8 cellular contexts compared by ENCODE assay signal in genomic region chr20:35947489-35947888, GRCh38. TPM values are rescaled to one million over a fixed set of nuclear protein-coding genes. Genes with fewer than 3 reads are reported as not detected.
DNase-seq lines count a peak whose midpoint lies in the region; ATAC-seq and TF ChIP-seq lines count a peak whose summit lies in the region.

No MANE protein-coding gene starts in this region.

- no peaks in the 10 kb centered on the region for H3K9me3 ChIP-seq in body of pancreas

- no peak for TF ChIP-seq POLR2A in body of pancreas (IDR thresholded peaks at IDR 0.05)

- H3K27ac Mint-ChIP-seq in progenitor cell of endocrine pancreas, result no peak overlapping the region

- in situ Hi-C loops in G401 (cut with HindIII; ENCODE audit: low sequenced_read_pairs), result no loop called here

- peaks cover 3% of the 10 kb centered on the region for H3K4me1 Mint-ChIP-seq in progenitor cell of endocrine pancreas (ENCODE audit: low read depth)

- no peaks in the 10 kb centered on the region for H3K27me3 ChIP-seq in body of pancreas

- intact Hi-C loops in body of pancreas (cut with DNase I), result no loop called here

- H3K36me3 ChIP-seq in body of pancreas (replicated peaks in 1 of 2; ENCODE audit: insufficient read depth in 1 of 2, low read depth in 2 of 2), result no peaks in the 10 kb centered on the region

- H3K27me3 Mint-ChIP-seq in progenitor cell of endocrine pancreas, result no peaks in the 10 kb centered on the region

- H3K4me3 ChIP-seq in body of pancreas, result no peak overlapping the region

- no peak overlapping the region for H3K4me3 Mint-ChIP-seq in progenitor cell of endocrine pancreas (ENCODE audit: low read depth)

- DNase-seq in A172 (ENCODE audit: low spot score), result peak; percentile 38
- peak; percentile 5 for DNase-seq in G401 (ENCODE audit: low spot score)
- DNase-seq in NCI-H82 (lab: John Stamatoyannopoulos, UW), result peak; percentile 75
- DNase-seq in body of pancreas, result peak in 2 of 4 donors; percentile 16 to 23
- no peak for DNase-seq in progenitor cell of endocrine pancreas (ENCODE audit: low spot score, unreplicated experiment)
- no peak for DNase-seq in DMS153 (lab: John Stamatoyannopoulos, UW)
- no peak for DNase-seq in NK-92 (lab: John Stamatoyannopoulos, UW; ENCODE audit: unreplicated experiment)

- H3K36me3 Mint-ChIP-seq in progenitor cell of endocrine pancreas (ENCODE audit: insufficient read depth), result peaks cover under 1% of the 10 kb centered on the region

- no peaks in the 10 kb centered on the region for H3K9me3 Mint-ChIP-seq in progenitor cell of endocrine pancreas (ENCODE audit: low read depth)

- ATAC-seq in body of pancreas (peak; percentile 24), GM19328 (IDR thresholded peaks at IDR 0.05; ENCODE audit: unreplicated experiment) (no peak)

- peak overlapping the region in 1 of 4 donors; percentile 15 for H3K27ac ChIP-seq in body of pancreas

- peak in 3 of 7 experiments; percentile 12 to 17 (median 12) for TF ChIP-seq CTCF in body of pancreas (IDR thresholded peaks at IDR 0.05)
- peak; percentile 41 for TF ChIP-seq CTCF in progenitor cell of endocrine pancreas (IDR thresholded peaks at IDR 0.05; ENCODE audit: unreplicated experiment)

- WGBS in body of pancreas, 2 donors, result 60 to 66% methylated on average over 9 of the region's 9 CpGs

- H3K4me1 ChIP-seq in body of pancreas, result peaks cover 9% of the 10 kb centered on the region

RNA-seq across cellular contexts. Expression of gene SCAND1, which starts 6.8 kb away (rescaled TPM):
- total RNA-seq in A172 (2014; rRNA removed; shearing (Covaris generic)), result 123 and 140 TPM in 2 replicates
- total RNA-seq in G401 (2014; rRNA removed; shearing (Covaris generic)), result 83.0 and 147 TPM in 2 replicates
- 100 to 1,000 TPM in 1 of 2 donors, 10 to 100 TPM in 1; 63.0 to 192 TPM for total RNA-seq in body of pancreas
- 73.5 and 73.8 TPM in 2 replicates for total RNA-seq in progenitor cell of endocrine pancreas

RNA-seq across cellular contexts. Expression of gene CNBD2, which starts 20.9 kb away (rescaled TPM):
- 5.8 and 12.4 TPM in 2 replicates for total RNA-seq in A172 (2014; rRNA removed; shearing (Covaris generic))
- 5.8 and 8.6 TPM in 2 replicates for total RNA-seq in G401 (2014; rRNA removed; shearing (Covaris generic))
- total RNA-seq in body of pancreas (10 to 100 TPM in 1 of 2 donors, 1 to 10 TPM in 1; 8.0 to 23.4 TPM), progenitor cell of endocrine pancreas (3.6 and 4.0 TPM in 2 replicates)

Comparison
In these comparisons a context has a peak if more than half of its experiments do, and no peak if none do; other contexts are left out.
1. DNase-seq: peak in A172 (single experiment), G401 (single experiment) and NCI-H82 (single experiment); none in progenitor cell of endocrine pancreas (single experiment), DMS153 (single experiment) and NK-92 (single experiment).